ENCODE assay signal across 14 cellular contexts in genomic region chr22:42673898-42674390, GRCh38. TPM values are rescaled to one million over a fixed set of nuclear protein-coding genes. Genes with fewer than 3 reads are reported as not detected.
A peak's percentile ranks its signal among the peaks of the same experiment; 100 is the strongest.
DNase-seq lines count a peak whose midpoint lies in the region; ATAC-seq, FAIRE-seq and TF ChIP-seq lines count a peak whose summit lies in the region.
"Had no signal": no experiment of that assay in that cellular context is flagged by ENCODE, and none has a peak within 500 bp of the region (broad histone marks: within the 10 kb centered on the region; RNA-seq: fewer than 3 reads in every experiment).

No MANE protein-coding gene starts in this region.

- WGBS in A549 (ENCODE audit: missing lambda C conversion rate), result 10% methylated on average over 2 of the region's 2 CpGs

- peak overlapping the region; percentile 32 to 59; a peak in 5 of 6 replicates for H3K27ac ChIP-seq in A549
- peak overlapping the region; percentile 36 to 68 for H3K27ac ChIP-seq in coronary artery
- no peak overlapping the region for H3K27ac ChIP-seq in CD8-positive, alpha-beta T cell (ENCODE audit: low read depth, low read length)
- H3K27ac ChIP-seq: HL-60 had no signal

- H3K4me1 Mint-ChIP-seq in CD8-positive, alpha-beta T cell (ENCODE audit: low read depth), result peaks cover 7% of the 10 kb centered on the region

- no peaks in the 10 kb centered on the region for H3K27me3 Mint-ChIP-seq in CD8-positive, alpha-beta T cell (ENCODE audit: low read depth)

- no peaks in the 10 kb centered on the region for H3K36me3 ChIP-seq in CD8-positive, alpha-beta T cell (ENCODE audit: insufficient read depth, low read length)

- H3K27me3 ChIP-seq in CD8-positive, alpha-beta T cell (ENCODE audit: insufficient read depth, low read length), result no peaks in the 10 kb centered on the region

- CTCF ChIA-PET in A549 (lab: Yijun Ruan, JAX), result no interaction called here
- CTCF ChIA-PET in CD8-positive, alpha-beta T cell (lab: Charles Lee), result no interaction called here

- no peak for FAIRE-seq in A549 (lab: Jason Lieb, UNC)

- TF ChIP-seq POLR2A in A549 (IDR thresholded peaks at IDR 0.05; ENCODE audit: low read length), result no peak

- H3K4me2 ChIP-seq in A549, result peak overlapping the region; percentile 21; the same call in 1 of the 3 replicates

- no peak for TF ChIP-seq CTCF in A549 (IDR thresholded peaks at IDR 0.05)
- TF ChIP-seq CTCF in coronary artery (IDR thresholded peaks at IDR 0.05), result no peak
- TF ChIP-seq CTCF in GM20000 (IDR thresholded peaks at IDR 0.05; ENCODE audit: extremely low read depth, missing control alignments), result no peak
- no peak for TF ChIP-seq CTCF in CD8-positive, alpha-beta T cell (IDR thresholded peaks at IDR 0.05)

- no peak for DNase-seq in A549 (ENCODE audit: low read depth in 1 of 2, low spot score in 1 of 2)
- DNase-seq in M059J (ENCODE audit: low read depth), result peak; percentile 23
- no peak for DNase-seq in coronary artery (ENCODE audit: low spot score)
- DNase-seq in left lobe of liver (ENCODE audit: low spot score), result no peak
- no peak for DNase-seq in GM19238 (ENCODE audit: insufficient read length, low spot score)
- DNase-seq in stimulated activated naive CD4-positive, alpha-beta T cell (lab: John Stamatoyannopoulos, UW), result no peak
- no peak for DNase-seq in GM20000 (ENCODE audit: low spot score)
- DNase-seq in CD8-positive, alpha-beta T cell, result no peak
- DNase-seq: activated T-cell treated with anti-CD3 and anti-CD28 coated beads, Interleukin-2, amount 50 U/mL, for 48 hours; caudate nucleus; NCI-H1048; PC-3 had no signal

- no peak overlapping the region for H3K4me3 ChIP-seq in A549
- no peak overlapping the region for H3K4me3 ChIP-seq in coronary artery
- no peak overlapping the region for H3K4me3 ChIP-seq in CD8-positive, alpha-beta T cell (ENCODE audit: low read depth, low read length)

- H3K4me1 ChIP-seq in A549, result peaks cover 10% of the 10 kb centered on the region
- peaks cover 3% of the 10 kb centered on the region for H3K4me1 ChIP-seq in CD8-positive, alpha-beta T cell (ENCODE audit: insufficient read depth, low read length)

- H3K4me3 Mint-ChIP-seq in CD8-positive, alpha-beta T cell, result no peak overlapping the region

- 0 out of 3 replicates have a peak, but pooled peaks cover 4% of the 10 kb centered on the region for H3K9me3 ChIP-seq in A549
- H3K9me3 ChIP-seq in CD8-positive, alpha-beta T cell (ENCODE audit: low read length), result no peaks in the 10 kb centered on the region

- peak in 1 of 2 experiments; percentile 56; a peak in 3 of 6 replicates for ATAC-seq in A549
- peak; percentile 63 for ATAC-seq in left lobe of liver
- no peak for ATAC-seq in CD8-positive, alpha-beta T cell
- ATAC-seq: PC-3 had no signal

- TF ChIP-seq EP300 in A549 (IDR thresholded peaks at IDR 0.05), result no peak

- H3K36me3 Mint-ChIP-seq in CD8-positive, alpha-beta T cell, result no peaks in the 10 kb centered on the region

- no peak overlapping the region for H3K27ac Mint-ChIP-seq in CD8-positive, alpha-beta T cell

- no peak for TF ChIP-seq RAD21 in A549 (conservative IDR thresholded peaks at IDR 0.05 in 1 of 2, IDR thresholded peaks at IDR 0.05 in 1 of 2)

- no peaks in the 10 kb centered on the region for H3K9me3 Mint-ChIP-seq in CD8-positive, alpha-beta T cell

- POLR2A ChIA-PET in A549 (lab: Yijun Ruan, JAX), result no interaction called here
- POLR2A ChIA-PET in CD8-positive, alpha-beta T cell (lab: Charles Lee), result no interaction called here

- intact Hi-C loops in CD8-positive, alpha-beta T cell (cut with DNase I, micrococcal nuclease), result no loop called here

TF ChIP-seq in A549, 52 proteins besides CTCF, POLR2A, EP300 and RAD21:
- TF ChIP-seq ESRRA (IDR thresholded peaks at IDR 0.05; ENCODE audit: borderline replicate concordance, low read length) (no peak), RFX5 (IDR thresholded peaks at IDR 0.05) (peak; percentile 67; the same call in 1 of the 2 replicates)

RNA-seq across cellular contexts. Expression of gene CYB5R3, which starts 24.8 kb away (rescaled TPM):
- polyA plus RNA-seq in A549 (2011; rRNA removed) (30.8 and 39.4 TPM in 2 replicates), A549 (2017; fragmentation: RNase III; extraction: RNeasy Plus Mini Kit Qiagen cat#74134 plus additional on column Dnase treatment) (47.6 to 54.0 TPM (median 51.8 TPM) in 3 replicates)
- polyA plus RNA-seq in A549 (2012; cell fraction: cytosol; rRNA removed), result 53.4 and 74.7 TPM in 2 replicates
- polyA plus RNA-seq in A549 (2012; cell fraction: nucleus; rRNA removed), result 60.2 and 68.1 TPM in 2 replicates
- 40.5 and 42.5 TPM in 2 replicates for polyA minus RNA-seq in A549 (2011; rRNA and poly(A)+ RNA removed)
- total RNA-seq in M059J (2014; rRNA removed; shearing (Covaris generic)), result 47.9 and 80.4 TPM in 2 replicates
- total RNA-seq in left lobe of liver, result 147 TPM
- 10 to 100 TPM; 43.8 to 50.2 TPM for total RNA-seq in CD8-positive, alpha-beta T cell

RNA-seq across cellular contexts. Expression of gene ATP5MGL, which starts 33.5 kb away (rescaled TPM):
- polyA plus RNA-seq in A549 (2011; rRNA removed), result not detected in 2 replicates
- not detected in 2 replicates for polyA plus RNA-seq in A549 (2012; cell fraction: cytosol; rRNA removed)
- polyA plus RNA-seq in A549 (2012; cell fraction: nucleus; rRNA removed), result not detected in 2 replicates
- polyA plus RNA-seq in A549 (2017; fragmentation: RNase III; extraction: RNeasy Plus Mini Kit Qiagen cat#74134 plus additional on column Dnase treatment), result not detected in 3 replicates
- 0.87 and 1.3 TPM in 2 replicates for polyA minus RNA-seq in A549 (2011; rRNA and poly(A)+ RNA removed)
- not detected in 2 replicates for total RNA-seq in M059J (2014; rRNA removed; shearing (Covaris generic))
- 0.75 TPM for total RNA-seq in left lobe of liver
- total RNA-seq in CD8-positive, alpha-beta T cell, result 1 to 10 TPM; 3.4 to 5.0 TPM
- total RNA-seq: PC-3, skeletal muscle tissue had no signal

RNA-seq across cellular contexts. Expression of gene A4GALT, which starts 46.7 kb away (rescaled TPM):
- 5.0 and 5.1 TPM in 2 replicates for polyA plus RNA-seq in A549 (2011; rRNA removed)
- polyA plus RNA-seq in A549 (2012; cell fraction: cytosol; rRNA removed), result 9.1 and 14.2 TPM in 2 replicates
- polyA plus RNA-seq in A549 (2012; cell fraction: nucleus; rRNA removed), result 12.3 and 13.3 TPM in 2 replicates
- 6.0 to 9.2 TPM (median 7.8 TPM) in 3 replicates for polyA plus RNA-seq in A549 (2017; fragmentation: RNase III; extraction: RNeasy Plus Mini Kit Qiagen cat#74134 plus additional on column Dnase treatment)
- 6.2 and 6.8 TPM in 2 replicates for polyA minus RNA-seq in A549 (2011; rRNA and poly(A)+ RNA removed)
- 2.5 and 2.9 TPM in 2 replicates for total RNA-seq in M059J (2014; rRNA removed; shearing (Covaris generic))
- 1.0 TPM for total RNA-seq in left lobe of liver
- total RNA-seq in CD8-positive, alpha-beta T cell, result not detected

RNA-seq across cellular contexts. Expression of gene POLDIP3, which starts 59.3 kb away (rescaled TPM):
- polyA plus RNA-seq in A549 (2011; rRNA removed) (31.8 and 42.0 TPM in 2 replicates), A549 (2017; fragmentation: RNase III; extraction: RNeasy Plus Mini Kit Qiagen cat#74134 plus additional on column Dnase treatment) (29.8 to 31.5 TPM (median 31.0 TPM) in 3 replicates)
- polyA plus RNA-seq in A549 (2012; cell fraction: cytosol; rRNA removed), result 23.8 and 30.2 TPM in 2 replicates
- polyA plus RNA-seq in A549 (2012; cell fraction: nucleus; rRNA removed), result 27.7 and 37.2 TPM in 2 replicates
- 33.8 and 34.7 TPM in 2 replicates for polyA minus RNA-seq in A549 (2011; rRNA and poly(A)+ RNA removed)
- 22.6 and 28.3 TPM in 2 replicates for total RNA-seq in M059J (2014; rRNA removed; shearing (Covaris generic))
- total RNA-seq in left lobe of liver, result 20.8 TPM
- total RNA-seq in CD8-positive, alpha-beta T cell, result 100 to 1,000 TPM in 1 of 2 experiments, 10 to 100 TPM in 1; 96.4 to 103 TPM
